Comparison of ENCODE assay signal across 27 cellular contexts in genomic region chr2:65046633-65047407, GRCh38.
"Had no signal": no experiment of that assay in that cellular context is flagged by ENCODE, and none has a peak within 500 bp of the region (broad histone marks: within the 10 kb centered on the region; RNA-seq: fewer than 3 reads in every experiment).

No MANE protein-coding gene starts in this region.

- H3K4me1 Mint-ChIP-seq: activated naive CD8-positive, alpha-beta T cell treated with anti-CD3 and anti-CD28 coated beads for 36 hours had no signal

- H3K27ac Mint-ChIP-seq: activated naive CD4-positive, alpha-beta T cell treated with anti-CD3 and anti-CD28 coated beads for 36 hours; activated naive CD8-positive, alpha-beta T cell treated with anti-CD3 and anti-CD28 coated beads for 36 hours; nephron progenitor cell; stimulated activated naive B cell treated with anti-CD40 and anti-IgM and Interleukin-4, amounts not matched to agents 10 μg/mL and 1 μg/mL and 100 μg/mL, for 72 hours; T-helper 1 cell treated with Interleukin-12 subunit alpha and Interleukin-12 subunit beta and Interleukin-4 antibody, amounts not matched to agents 30 μg/mL and 1 μg/mL, for 36 hours had no signal

- H3K4me3 ChIP-seq: adrenal gland, body of pancreas, coronary artery, dorsolateral prefrontal cortex, stomach, thyroid gland, upper lobe of right lung had no signal

- H3K9me3 ChIP-seq: body of pancreas, neutrophil, thyroid gland had no signal

- H3K27ac ChIP-seq: adrenal gland, body of pancreas, coronary artery, dorsolateral prefrontal cortex, neutrophil, stomach, thyroid gland, upper lobe of right lung, VCaP had no signal

- H3K27me3 ChIP-seq: adrenal gland, body of pancreas, dorsolateral prefrontal cortex, neutrophil, stomach, thyroid gland, upper lobe of right lung had no signal

- H3K4me1 ChIP-seq: adrenal gland, body of pancreas, stomach, thyroid gland, upper lobe of right lung had no signal

- DNase-seq: activated CD4-positive, alpha-beta T cell treated with anti-CD3 and anti-CD28 coated beads for 4 hours; activated CD4-positive, alpha-beta T cell treated with anti-CD3 and anti-CD28 coated beads, Interleukin-2, amount 50 U/mL, for 4 hours; activated CD8-positive, alpha-beta memory T cell treated with anti-CD3 and anti-CD28 coated beads for 24 hours; activated effector memory CD4-positive, alpha-beta T cell treated with Interleukin-2 at 50 U/mL for 16 hours; activated naive CD4-positive, alpha-beta T cell treated with anti-CD3 and anti-CD28 coated beads for 36 hours; activated naive CD8-positive, alpha-beta T cell treated with anti-CD3 and anti-CD28 coated beads for 36 hours; adrenal gland; aorta; body of pancreas; dorsolateral prefrontal cortex; effector memory CD4-positive, alpha-beta T cell; erythroblast; mammary epithelial cell; nephron progenitor cell; stimulated activated CD4-positive, alpha-beta T cell treated with anti-CD3 and anti-CD28 coated beads, Interleukin-15, amount 100 ng/mL, for 24 hours; stimulated activated CD4-positive, alpha-beta T cell treated with anti-CD3 and anti-CD28 coated beads, Interleukin-2, amount 100 ng/mL, for 24 hours; stimulated activated naive B cell treated with anti-CD40 and anti-IgM and Interleukin-4, amounts not matched to agents 10 μg/mL and 1 μg/mL and 100 μg/mL, for 72 hours; stomach; T-helper 9 cell; thyroid gland; upper lobe of right lung had no signal

- H3K36me3 ChIP-seq: adrenal gland, neutrophil, thyroid gland, upper lobe of right lung had no signal

- H3K27me3 Mint-ChIP-seq: activated naive CD8-positive, alpha-beta T cell treated with anti-CD3 and anti-CD28 coated beads for 36 hours; stimulated activated naive B cell treated with anti-CD40 and anti-IgM and Interleukin-4, amounts not matched to agents 10 μg/mL and 1 μg/mL and 100 μg/mL, for 72 hours had no signal

- H3K4me3 Mint-ChIP-seq: activated naive CD4-positive, alpha-beta T cell treated with anti-CD3 and anti-CD28 coated beads for 36 hours; activated naive CD8-positive, alpha-beta T cell treated with anti-CD3 and anti-CD28 coated beads for 36 hours; nephron progenitor cell; stimulated activated naive B cell treated with anti-CD40 and anti-IgM and Interleukin-4, amounts not matched to agents 10 μg/mL and 1 μg/mL and 100 μg/mL, for 72 hours; T-helper 1 cell treated with Interleukin-12 subunit alpha and Interleukin-12 subunit beta and Interleukin-4 antibody, amounts not matched to agents 30 μg/mL and 1 μg/mL, for 36 hours had no signal

- ATAC-seq: body of pancreas; stimulated activated naive B cell treated with anti-CD40 and anti-IgM and Interleukin-4, amounts not matched to agents 10 μg/mL and 1 μg/mL and 100 μg/mL, for 72 hours; upper lobe of right lung had no signal

- FAIRE-seq: islet of Langerhans, TTC549 had no signal
